8 cellular contexts compared by ENCODE assay signal in the genomic region with DNA sequence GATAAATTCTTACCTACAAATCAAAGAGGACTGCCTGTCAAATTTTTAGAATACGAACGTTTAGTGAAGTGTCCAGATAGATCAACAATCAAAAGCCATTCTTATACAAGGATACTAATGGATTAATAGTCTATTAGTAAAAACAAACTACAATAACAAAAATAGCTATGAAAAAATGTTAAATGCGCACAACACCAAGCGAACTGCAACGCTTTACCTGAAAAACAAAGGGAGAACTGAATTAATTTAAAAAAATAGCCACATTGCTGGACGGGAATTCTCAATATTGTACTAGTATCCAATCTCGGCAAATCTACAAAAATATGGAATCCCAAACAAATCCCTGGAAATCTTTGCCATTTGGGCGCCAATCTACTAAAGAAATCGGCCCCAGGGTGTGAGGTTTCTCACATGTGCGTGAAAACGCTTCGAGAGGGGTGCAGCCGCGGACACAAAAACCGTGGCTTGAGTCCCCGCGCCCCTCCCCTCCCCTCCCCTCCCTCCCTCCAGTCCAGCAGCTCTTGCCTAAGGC. TPM values are rescaled to one million over a fixed set of nuclear protein-coding genes. Genes with fewer than 3 reads are reported as not detected.
DNase-seq lines count a peak whose midpoint lies in the region; ATAC-seq and TF ChIP-seq lines count a peak whose summit lies in the region.

No MANE protein-coding gene starts in this region.

- DNase-seq in left ventricle myocardium inferior (no peak), Right ventricle myocardium superior (no peak), mesendoderm (no peak), uterus (no peak), COLO829 (ENCODE audit: low spot score) (no peak), KBM-7 (no peak)

- TF ChIP-seq CTCF in left ventricle myocardium inferior (IDR thresholded peaks at IDR 0.05; ENCODE audit: borderline replicate concordance): no peak
- TF ChIP-seq CTCF in brain (conservative IDR thresholded peaks at IDR 0.05): no peak
- no peak for TF ChIP-seq CTCF in uterus (IDR thresholded peaks at IDR 0.05)

- H3K36me3 Mint-ChIP-seq in brain: no peaks in the 10 kb centered on the region

- H3K23ac ChIP-seq in mesendoderm (ENCODE audit: low read length): no peak overlapping the region

- no peak overlapping the region for H4K5ac ChIP-seq in mesendoderm (ENCODE audit: low read length)

- H3K27ac Mint-ChIP-seq in brain: peak overlapping the region; percentile 90 to 99 (median 96)

- H3K9me3 ChIP-seq in left ventricle myocardium inferior (replicated peaks): no peaks in the 10 kb centered on the region
- H3K9me3 ChIP-seq in uterus: no peaks in the 10 kb centered on the region

- no peak overlapping the region for H3K18ac ChIP-seq in mesendoderm (ENCODE audit: low read length)

- in situ Hi-C loops in KBM-7 (cut with MboI; ENCODE audit: low pct_unique_long_range_greater_than_20kb, low sequenced_read_pairs): no loop called here

- H3K4me2 ChIP-seq in mesendoderm (ENCODE audit: low read length): peak overlapping the region; percentile 49

- peaks cover 17% of the 10 kb centered on the region for H3K4me1 ChIP-seq in left ventricle myocardium inferior
- H3K4me1 ChIP-seq in mesendoderm (ENCODE audit: control insufficient read depth, low read depth, low read length): peaks cover 7% of the 10 kb centered on the region
- H3K4me1 ChIP-seq in uterus: no peaks in the 10 kb centered on the region

- H3K79me2 ChIP-seq in mesendoderm (ENCODE audit: control insufficient read depth, insufficient read depth, low read length): no peaks in the 10 kb centered on the region

- H3K27ac ChIP-seq in left ventricle myocardium inferior (replicated peaks) (peak overlapping the region; percentile 96), mesendoderm (ENCODE audit: low read depth, low read length) (peak overlapping the region; percentile 53), uterus (peak overlapping the region; percentile 91 to 92)

- H3K27me3 ChIP-seq in left ventricle myocardium inferior (ENCODE audit: low read depth) (no peaks in the 10 kb centered on the region), mesendoderm (ENCODE audit: insufficient read depth, low read length, poor library complexity) (no peaks in the 10 kb centered on the region), uterus (no peaks in the 10 kb centered on the region)

- no peak overlapping the region for H3K4ac ChIP-seq in mesendoderm (ENCODE audit: low read depth, low read length)

- peaks cover 59% of the 10 kb centered on the region for H3K4me1 Mint-ChIP-seq in brain

- H2BK5ac ChIP-seq in mesendoderm (ENCODE audit: low read length): no peak overlapping the region

- no peaks in the 10 kb centered on the region for H3K9me3 Mint-ChIP-seq in brain

- no peak overlapping the region for H4K8ac ChIP-seq in mesendoderm (ENCODE audit: low read depth, low read length)

- TF ChIP-seq POLR2A in uterus (IDR thresholded peaks at IDR 0.05): no peak

- no peak overlapping the region for H2AK5ac ChIP-seq in mesendoderm (ENCODE audit: low read length)

- H3K4me3 Mint-ChIP-seq in brain: peak overlapping the region; percentile 88 to 96 (median 92)

- WGBS in mesendoderm (ENCODE audit: extremely low coverage, insufficient coverage, low lambda C conversion rate): no CpG with 5 or more reads among the region's 17 CpGs

- ATAC-seq in Right ventricle myocardium superior (ENCODE audit: poor library complexity): no peak
- ATAC-seq in GM21367 (IDR thresholded peaks at IDR 0.05; ENCODE audit: unreplicated experiment): no peak

- H2BK120ac ChIP-seq in mesendoderm (ENCODE audit: low read depth, low read length): no peak overlapping the region

- peak overlapping the region; percentile 75 for H3K56ac ChIP-seq in mesendoderm (ENCODE audit: low read length)

- H3K27me3 Mint-ChIP-seq in brain: peaks cover 8% of the 10 kb centered on the region

- no peaks in the 10 kb centered on the region for H3K36me3 ChIP-seq in left ventricle myocardium inferior
- H3K36me3 ChIP-seq in mesendoderm (ENCODE audit: control insufficient read depth, insufficient read depth, low read length): no peaks in the 10 kb centered on the region
- H3K36me3 ChIP-seq in uterus: no peaks in the 10 kb centered on the region

- peak overlapping the region; percentile 85 for H3K4me3 ChIP-seq in left ventricle myocardium inferior
- H3K4me3 ChIP-seq in mesendoderm (ENCODE audit: low read length): no peak overlapping the region
- H3K4me3 ChIP-seq in uterus: peak overlapping the region; percentile 63 to 80

- H2BK15ac ChIP-seq in mesendoderm (replicated peaks; ENCODE audit: low read depth): peak overlapping the region; percentile 60

- no peaks in the 10 kb centered on the region for H3K79me1 ChIP-seq in mesendoderm (ENCODE audit: low read length)

- H3K9ac ChIP-seq in mesendoderm (ENCODE audit: low read length): peak overlapping the region; percentile 66

- intact Hi-C loops in left ventricle myocardium inferior (cut with micrococcal nuclease): no loop called here
- intact Hi-C loops in Right ventricle myocardium superior (cut with DNase I): no loop called here
- intact Hi-C loops in uterus (cut with DNase I; ENCODE audit: low total_unique reads): no loop called here

RNA-seq across cellular contexts. Expression of a gene that starts 55.6 kb away (rescaled TPM):
- 1.5 TPM for total RNA-seq in left ventricle myocardium inferior
- total RNA-seq in Right ventricle myocardium superior: 1.5 TPM
- polyA plus RNA-seq in brain (ENCODE audit: insufficient read depth, low read depth, low replicate concordance): 2.9 TPM
- 8.8 TPM for polyA plus RNA-seq in mesendoderm (2013, experiment 1 of 2)
- polyA plus RNA-seq in mesendoderm (2013, experiment 2 of 2): 8.4 TPM
- 10 to 100 TPM; 17.1 to 98.6 (median 53.3) TPM for total RNA-seq in uterus
